Comparison of ENCODE assay signal across 1 cellular context in the genomic region with DNA sequence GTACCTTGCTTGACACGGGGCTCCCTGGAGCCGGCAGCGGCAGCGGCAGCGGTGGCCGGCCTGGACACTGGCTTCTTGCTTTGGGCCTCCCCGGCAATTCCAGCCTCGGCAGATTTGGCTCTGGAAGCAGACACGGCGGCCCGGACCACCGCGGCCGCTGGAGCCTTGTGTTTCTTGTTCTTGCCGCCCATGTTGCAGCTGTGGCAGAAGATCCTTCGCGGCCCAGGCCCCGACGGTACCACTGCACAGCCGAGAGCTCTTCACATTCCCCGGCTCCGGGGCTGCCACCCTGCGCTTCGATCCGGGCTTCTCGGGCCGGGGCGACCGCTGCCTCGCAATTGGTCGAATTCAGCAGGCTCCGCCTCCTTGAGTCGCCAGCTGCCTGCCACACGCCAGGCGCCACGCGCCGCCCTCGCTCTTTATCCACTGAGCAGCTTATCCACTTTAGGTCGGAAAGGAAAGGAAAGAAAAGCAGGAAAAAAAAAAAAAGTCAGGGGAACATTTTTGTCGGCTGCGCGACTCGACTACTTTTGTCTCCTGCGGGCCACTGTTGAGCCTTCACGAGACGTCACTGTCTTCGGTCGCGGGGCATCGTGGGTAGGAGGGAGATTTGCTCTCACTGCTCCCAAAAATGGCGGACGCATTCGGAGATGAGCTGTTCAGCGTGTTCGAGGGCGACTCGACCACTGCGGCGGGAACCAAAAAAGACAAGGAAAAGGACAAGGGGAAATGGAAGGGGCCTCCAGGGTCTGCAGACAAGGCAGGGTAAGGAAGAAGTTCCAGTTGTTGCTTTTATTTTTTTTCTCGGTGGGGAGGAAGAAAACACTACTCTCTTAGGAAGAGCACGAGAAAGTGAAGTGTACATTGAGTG.
TF ChIP-seq lines count a peak whose summit lies in the region.

A gene with protein sequence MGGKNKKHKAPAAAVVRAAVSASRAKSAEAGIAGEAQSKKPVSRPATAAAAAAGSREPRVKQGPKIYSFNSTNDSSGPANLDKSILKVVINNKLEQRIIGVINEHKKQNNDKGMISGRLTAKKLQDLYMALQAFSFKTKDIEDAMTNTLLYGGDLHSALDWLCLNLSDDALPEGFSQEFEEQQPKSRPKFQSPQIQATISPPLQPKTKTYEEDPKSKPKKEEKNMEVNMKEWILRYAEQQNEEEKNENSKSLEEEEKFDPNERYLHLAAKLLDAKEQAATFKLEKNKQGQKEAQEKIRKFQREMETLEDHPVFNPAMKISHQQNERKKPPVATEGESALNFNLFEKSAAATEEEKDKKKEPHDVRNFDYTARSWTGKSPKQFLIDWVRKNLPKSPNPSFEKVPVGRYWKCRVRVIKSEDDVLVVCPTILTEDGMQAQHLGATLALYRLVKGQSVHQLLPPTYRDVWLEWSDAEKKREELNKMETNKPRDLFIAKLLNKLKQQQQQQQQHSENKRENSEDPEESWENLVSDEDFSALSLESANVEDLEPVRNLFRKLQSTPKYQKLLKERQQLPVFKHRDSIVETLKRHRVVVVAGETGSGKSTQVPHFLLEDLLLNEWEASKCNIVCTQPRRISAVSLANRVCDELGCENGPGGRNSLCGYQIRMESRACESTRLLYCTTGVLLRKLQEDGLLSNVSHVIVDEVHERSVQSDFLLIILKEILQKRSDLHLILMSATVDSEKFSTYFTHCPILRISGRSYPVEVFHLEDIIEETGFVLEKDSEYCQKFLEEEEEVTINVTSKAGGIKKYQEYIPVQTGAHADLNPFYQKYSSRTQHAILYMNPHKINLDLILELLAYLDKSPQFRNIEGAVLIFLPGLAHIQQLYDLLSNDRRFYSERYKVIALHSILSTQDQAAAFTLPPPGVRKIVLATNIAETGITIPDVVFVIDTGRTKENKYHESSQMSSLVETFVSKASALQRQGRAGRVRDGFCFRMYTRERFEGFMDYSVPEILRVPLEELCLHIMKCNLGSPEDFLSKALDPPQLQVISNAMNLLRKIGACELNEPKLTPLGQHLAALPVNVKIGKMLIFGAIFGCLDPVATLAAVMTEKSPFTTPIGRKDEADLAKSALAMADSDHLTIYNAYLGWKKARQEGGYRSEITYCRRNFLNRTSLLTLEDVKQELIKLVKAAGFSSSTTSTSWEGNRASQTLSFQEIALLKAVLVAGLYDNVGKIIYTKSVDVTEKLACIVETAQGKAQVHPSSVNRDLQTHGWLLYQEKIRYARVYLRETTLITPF (N-terminal part only) (minus strand): TSS at position 312 of the 871 bp plus-strand sequence. CDS start 121 bp downstream, at position 191.
TSS of gene MTREX (plus strand) at position 607 of the 871 bp plus-strand sequence. CDS start at position 632, 25 bp downstream.

TF ChIP-seq in HepG2, 621 proteins besides CTCF, POLR2A, EP300 and RAD21 (continued from another document):
- TF ChIP-seq, protein P1, sequence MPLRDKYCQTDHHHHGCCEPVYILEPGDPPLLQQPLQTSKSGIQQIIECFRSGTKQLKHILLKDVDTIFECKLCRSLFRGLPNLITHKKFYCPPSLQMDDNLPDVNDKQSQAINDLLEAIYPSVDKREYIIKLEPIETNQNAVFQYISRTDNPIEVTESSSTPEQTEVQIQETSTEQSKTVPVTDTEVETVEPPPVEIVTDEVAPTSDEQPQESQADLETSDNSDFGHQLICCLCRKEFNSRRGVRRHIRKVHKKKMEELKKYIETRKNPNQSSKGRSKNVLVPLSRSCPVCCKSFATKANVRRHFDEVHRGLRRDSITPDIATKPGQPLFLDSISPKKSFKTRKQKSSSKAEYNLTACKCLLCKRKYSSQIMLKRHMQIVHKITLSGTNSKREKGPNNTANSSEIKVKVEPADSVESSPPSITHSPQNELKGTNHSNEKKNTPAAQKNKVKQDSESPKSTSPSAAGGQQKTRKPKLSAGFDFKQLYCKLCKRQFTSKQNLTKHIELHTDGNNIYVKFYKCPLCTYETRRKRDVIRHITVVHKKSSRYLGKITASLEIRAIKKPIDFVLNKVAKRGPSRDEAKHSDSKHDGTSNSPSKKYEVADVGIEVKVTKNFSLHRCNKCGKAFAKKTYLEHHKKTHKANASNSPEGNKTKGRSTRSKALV (CRISPR knock-in tag; IDR thresholded peaks at IDR 0.05), result peak; percentile 45; the same call in 1 of the 2 replicates
- TF ChIP-seq ZKSCAN5 (CRISPR knock-in tag; IDR thresholded peaks at IDR 0.05), result no peak
- TF ChIP-seq, protein P2, sequence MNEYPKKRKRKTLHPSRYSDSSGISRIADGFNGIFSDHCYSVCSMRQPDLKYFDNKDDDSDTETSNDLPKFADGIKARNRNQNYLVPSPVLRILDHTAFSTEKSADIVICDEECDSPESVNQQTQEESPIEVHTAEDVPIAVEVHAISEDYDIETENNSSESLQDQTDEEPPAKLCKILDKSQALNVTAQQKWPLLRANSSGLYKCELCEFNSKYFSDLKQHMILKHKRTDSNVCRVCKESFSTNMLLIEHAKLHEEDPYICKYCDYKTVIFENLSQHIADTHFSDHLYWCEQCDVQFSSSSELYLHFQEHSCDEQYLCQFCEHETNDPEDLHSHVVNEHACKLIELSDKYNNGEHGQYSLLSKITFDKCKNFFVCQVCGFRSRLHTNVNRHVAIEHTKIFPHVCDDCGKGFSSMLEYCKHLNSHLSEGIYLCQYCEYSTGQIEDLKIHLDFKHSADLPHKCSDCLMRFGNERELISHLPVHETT (CRISPR knock-in tag; conservative IDR thresholded peaks at IDR 0.05), result peak; percentile 77; the same call in 1 of the 2 replicates
- peak; percentile 55; the same call in 1 of the 2 replicates for TF ChIP-seq KAT7 (CRISPR knock-in tag; IDR thresholded peaks at IDR 0.05; ENCODE audit: borderline replicate concordance)
- TF ChIP-seq ZNF788 (CRISPR knock-in tag; IDR thresholded peaks at IDR 0.05; ENCODE audit: borderline replicate concordance), result peak; percentile 80; the same call in 1 of the 2 replicates
- TF ChIP-seq ZSCAN5A (CRISPR knock-in tag; IDR thresholded peaks at IDR 0.05; ENCODE audit: borderline replicate concordance), result peak; percentile 58; the same call in 1 of the 2 replicates
- peak; percentile 42; the same call in 1 of the 2 replicates for TF ChIP-seq ZNF598 (CRISPR knock-in tag; IDR thresholded peaks at IDR 0.05; ENCODE audit: borderline replicate concordance)
- 0 out of 2 replicates have a peak, but pooled peaks have one; percentile 37 for TF ChIP-seq REL (CRISPR knock-in tag; conservative IDR thresholded peaks at IDR 0.05)
- TF ChIP-seq HOMEZ (CRISPR knock-in tag; IDR thresholded peaks at IDR 0.05; ENCODE audit: low read depth), result peak; percentile 21; the same call in 1 of the 2 replicates
- peak; percentile 42; the same call in 1 of the 2 replicates for TF ChIP-seq IRF9 (CRISPR knock-in tag; IDR thresholded peaks at IDR 0.05; ENCODE audit: borderline replicate concordance)
- no peak for TF ChIP-seq ZNF550 (CRISPR knock-in tag; IDR thresholded peaks at IDR 0.05; ENCODE audit: borderline replicate concordance)
- TF ChIP-seq CREM (IDR thresholded peaks at IDR 0.05), result peak; percentile 90
- TF ChIP-seq CREM (CRISPR knock-in tag; IDR thresholded peaks at IDR 0.05), result 0 out of 2 replicates have a peak, but pooled peaks have one; percentile 39
- no peak for TF ChIP-seq HHEX (CRISPR knock-in tag; IDR thresholded peaks at IDR 0.05)
- no peak for TF ChIP-seq NFE2L2 (IDR thresholded peaks at IDR 0.05; ENCODE audit: low read length)
- TF ChIP-seq ZBTB10 (CRISPR knock-in tag; IDR thresholded peaks at IDR 0.05; ENCODE audit: borderline replicate concordance), result 0 out of 2 replicates have a peak, but pooled peaks have one; percentile 23
- TF ChIP-seq ZNF513 (CRISPR knock-in tag; conservative IDR thresholded peaks at IDR 0.05), result no peak
- TF ChIP-seq DMAP1 (CRISPR knock-in tag; IDR thresholded peaks at IDR 0.05), result 0 out of 2 replicates have a peak, but pooled peaks have one; percentile 76
- peak; percentile 65; the same call in 1 of the 2 replicates for TF ChIP-seq DNMT3B (CRISPR knock-in tag; conservative IDR thresholded peaks at IDR 0.05)
- TF ChIP-seq BATF2 (CRISPR knock-in tag; IDR thresholded peaks at IDR 0.05), result peak; percentile 57; the same call in 1 of the 2 replicates
- peak; percentile 18 for TF ChIP-seq MED8 (CRISPR knock-in tag; IDR thresholded peaks at IDR 0.05; ENCODE audit: insufficient replicate concordance)
